Comparison of ENCODE assay signal across 1 cellular context in the genomic region with DNA sequence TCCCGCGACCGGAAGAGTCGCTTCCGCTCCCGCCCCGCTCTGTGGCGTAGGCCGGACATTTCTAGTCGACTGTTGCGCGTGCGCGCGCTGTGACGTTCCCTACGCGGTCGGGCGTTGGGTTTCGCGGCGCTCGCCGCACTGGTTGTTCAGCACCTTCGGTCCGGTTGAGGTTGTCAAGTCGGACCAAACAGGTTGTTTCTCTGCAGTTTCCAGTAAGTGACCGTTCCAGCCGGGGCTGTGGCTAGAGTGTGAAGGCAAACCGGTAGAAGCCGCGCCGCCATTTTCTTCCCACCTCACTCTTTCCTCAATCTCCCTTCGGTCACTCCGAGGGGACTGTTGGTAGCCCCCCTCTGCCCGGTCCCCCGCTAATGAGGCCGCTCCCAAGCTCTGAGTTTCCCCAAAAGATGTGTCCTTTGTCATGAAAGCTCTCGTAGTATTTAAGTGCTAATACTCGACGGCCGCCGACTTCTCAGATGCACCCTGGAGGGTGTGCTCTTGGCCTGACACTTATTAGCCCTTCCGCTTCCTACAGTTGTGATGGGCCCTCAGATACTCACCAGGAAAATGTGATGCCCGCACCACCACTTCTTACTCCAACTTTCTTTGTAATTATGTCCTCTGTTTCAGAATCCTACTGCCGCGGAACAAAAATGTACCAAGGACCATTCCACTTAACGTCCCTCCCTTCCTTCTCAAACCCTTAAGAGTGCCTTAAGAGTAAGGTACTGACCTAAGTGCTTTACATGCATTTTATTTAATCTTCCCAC.
TF ChIP-seq lines count a peak whose summit lies in the region.

No MANE protein-coding gene starts in this region.

TF ChIP-seq in K562, 482 proteins besides CTCF, POLR2A, EP300 and RAD21 (continued from another document and continues in another):
- TF ChIP-seq U2AF2 (optimal IDR thresholded peaks at IDR 0.05; ENCODE audit: low read depth, low read length) (no peak), CHD2 (IDR thresholded peaks at IDR 0.05; ENCODE audit: low read depth, low read length) (no peak; the same call in 1 of the 2 replicates), SNIP1 (IDR thresholded peaks at IDR 0.05; ENCODE audit: low read depth) (no peak), ZNF830 (CRISPR knock-in tag; IDR thresholded peaks at IDR 0.05) (no peak), NR2C2 (CRISPR knock-in tag; IDR thresholded peaks at IDR 0.05) (no peak), NR2C2 (tag; IDR thresholded peaks at IDR 0.05) (peak; percentile 77), ZNF76 (CRISPR knock-in tag; IDR thresholded peaks at IDR 0.05; ENCODE audit: borderline replicate concordance) (0 out of 2 replicates have a peak, but pooled peaks have one; percentile 39), NBN (IDR thresholded peaks at IDR 0.05; ENCODE audit: low read depth) (peak; percentile 61; the same call in 1 of the 2 replicates), PRMT5 (CRISPR knock-in tag; IDR thresholded peaks at IDR 0.05) (no peak), ETV5 (CRISPR knock-in tag; IDR thresholded peaks at IDR 0.05; ENCODE audit: low read depth) (peak; percentile 98), CCAR2 (IDR thresholded peaks at IDR 0.05; ENCODE audit: low read depth, low read length) (no peak), TAF7 (tag; IDR thresholded peaks at IDR 0.05) (peak; percentile 86), ATF7 (IDR thresholded peaks at IDR 0.05) (peak; percentile 77), MAFK (IDR thresholded peaks at IDR 0.05; ENCODE audit: low read length) (peak; percentile 49; the same call in 1 of the 2 replicates), ZNF121 (CRISPR knock-in tag; conservative IDR thresholded peaks at IDR 0.05) (no peak), SMAD2 (IDR thresholded peaks at IDR 0.05; ENCODE audit: low read depth, low read length) (no peak), GATA2 (CRISPR knock-in tag; IDR thresholded peaks at IDR 0.05) (0 out of 2 replicates have a peak, but pooled peaks have one; percentile 29), ZNF764 (CRISPR knock-in tag; IDR thresholded peaks at IDR 0.05; ENCODE audit: low read depth) (no peak), ZNF445 (CRISPR knock-in tag; IDR thresholded peaks at IDR 0.05; ENCODE audit: low read depth) (no peak), ARHGAP35 (IDR thresholded peaks at IDR 0.05; ENCODE audit: partially characterized antibody) (no peak), ZNF57 (CRISPR knock-in tag; IDR thresholded peaks at IDR 0.05) (no peak), SMAD3 (CRISPR knock-in tag; conservative IDR thresholded peaks at IDR 0.05) (peak; percentile 83), ZNF347 (CRISPR knock-in tag; IDR thresholded peaks at IDR 0.05; ENCODE audit: low read depth) (no peak), JUND (IDR thresholded peaks at IDR 0.05; ENCODE audit: borderline replicate concordance, low read depth, low read length) (peak; percentile 49), JUND (tag; IDR thresholded peaks at IDR 0.05; ENCODE audit: borderline replicate concordance, low read depth, low read length) (no peak; the same call in 2 of the 3 replicates), COPS2 (conservative IDR thresholded peaks at IDR 0.05) (no peak), OTX1 (CRISPR knock-in tag; IDR thresholded peaks at IDR 0.05) (0 out of 2 replicates have a peak, but pooled peaks have one; percentile 36), KLF16 (IDR thresholded peaks at IDR 0.05) (0 out of 2 replicates have a peak, but pooled peaks have one; percentile 18), SETDB1 (IDR thresholded peaks at IDR 0.05; ENCODE audit: low read length) (no peak)
- TF ChIP-seq, protein P1, sequence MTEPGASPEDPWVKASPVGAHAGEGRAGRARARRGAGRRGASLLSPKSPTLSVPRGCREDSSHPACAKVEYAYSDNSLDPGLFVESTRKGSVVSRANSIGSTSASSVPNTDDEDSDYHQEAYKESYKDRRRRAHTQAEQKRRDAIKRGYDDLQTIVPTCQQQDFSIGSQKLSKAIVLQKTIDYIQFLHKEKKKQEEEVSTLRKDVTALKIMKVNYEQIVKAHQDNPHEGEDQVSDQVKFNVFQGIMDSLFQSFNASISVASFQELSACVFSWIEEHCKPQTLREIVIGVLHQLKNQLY (CRISPR knock-in tag; conservative IDR thresholded peaks at IDR 0.05) = 0 out of 4 replicates have a peak, but pooled peaks of 1 of the 2 experiments have one; percentile 63
- TF ChIP-seq, protein P2, sequence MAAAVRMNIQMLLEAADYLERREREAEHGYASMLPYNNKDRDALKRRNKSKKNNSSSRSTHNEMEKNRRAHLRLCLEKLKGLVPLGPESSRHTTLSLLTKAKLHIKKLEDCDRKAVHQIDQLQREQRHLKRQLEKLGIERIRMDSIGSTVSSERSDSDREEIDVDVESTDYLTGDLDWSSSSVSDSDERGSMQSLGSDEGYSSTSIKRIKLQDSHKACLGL (CRISPR knock-in tag; IDR thresholded peaks at IDR 0.05; ENCODE audit: borderline replicate concordance, poor library complexity, severe bottlenecking) = no peak
- TF ChIP-seq, protein P3, sequence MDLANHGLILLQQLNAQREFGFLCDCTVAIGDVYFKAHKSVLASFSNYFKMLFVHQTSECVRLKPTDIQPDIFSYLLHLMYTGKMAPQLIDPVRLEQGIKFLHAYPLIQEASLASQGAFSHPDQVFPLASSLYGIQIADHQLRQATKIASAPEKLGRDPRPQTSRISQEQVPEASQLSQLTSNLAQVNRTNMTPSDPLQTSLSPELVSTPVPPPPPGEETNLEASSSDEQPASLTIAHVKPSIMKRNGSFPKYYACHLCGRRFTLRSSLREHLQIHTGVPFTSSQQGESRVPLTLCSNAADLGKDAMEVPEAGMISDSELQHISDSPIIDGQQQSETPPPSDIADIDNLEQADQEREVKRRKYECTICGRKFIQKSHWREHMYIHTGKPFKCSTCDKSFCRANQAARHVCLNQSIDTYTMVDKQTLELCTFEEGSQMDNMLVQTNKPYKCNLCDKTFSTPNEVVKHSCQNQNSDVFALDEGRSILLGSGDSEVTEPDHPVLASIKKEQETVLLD (IDR thresholded peaks at IDR 0.05) = peak; percentile 97
- TF ChIP-seq, protein P4, sequence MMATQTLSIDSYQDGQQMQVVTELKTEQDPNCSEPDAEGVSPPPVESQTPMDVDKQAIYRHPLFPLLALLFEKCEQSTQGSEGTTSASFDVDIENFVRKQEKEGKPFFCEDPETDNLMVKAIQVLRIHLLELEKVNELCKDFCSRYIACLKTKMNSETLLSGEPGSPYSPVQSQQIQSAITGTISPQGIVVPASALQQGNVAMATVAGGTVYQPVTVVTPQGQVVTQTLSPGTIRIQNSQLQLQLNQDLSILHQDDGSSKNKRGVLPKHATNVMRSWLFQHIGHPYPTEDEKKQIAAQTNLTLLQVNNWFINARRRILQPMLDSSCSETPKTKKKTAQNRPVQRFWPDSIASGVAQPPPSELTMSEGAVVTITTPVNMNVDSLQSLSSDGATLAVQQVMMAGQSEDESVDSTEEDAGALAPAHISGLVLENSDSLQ (IDR thresholded peaks at IDR 0.05) = no peak
- TF ChIP-seq, protein P5, sequence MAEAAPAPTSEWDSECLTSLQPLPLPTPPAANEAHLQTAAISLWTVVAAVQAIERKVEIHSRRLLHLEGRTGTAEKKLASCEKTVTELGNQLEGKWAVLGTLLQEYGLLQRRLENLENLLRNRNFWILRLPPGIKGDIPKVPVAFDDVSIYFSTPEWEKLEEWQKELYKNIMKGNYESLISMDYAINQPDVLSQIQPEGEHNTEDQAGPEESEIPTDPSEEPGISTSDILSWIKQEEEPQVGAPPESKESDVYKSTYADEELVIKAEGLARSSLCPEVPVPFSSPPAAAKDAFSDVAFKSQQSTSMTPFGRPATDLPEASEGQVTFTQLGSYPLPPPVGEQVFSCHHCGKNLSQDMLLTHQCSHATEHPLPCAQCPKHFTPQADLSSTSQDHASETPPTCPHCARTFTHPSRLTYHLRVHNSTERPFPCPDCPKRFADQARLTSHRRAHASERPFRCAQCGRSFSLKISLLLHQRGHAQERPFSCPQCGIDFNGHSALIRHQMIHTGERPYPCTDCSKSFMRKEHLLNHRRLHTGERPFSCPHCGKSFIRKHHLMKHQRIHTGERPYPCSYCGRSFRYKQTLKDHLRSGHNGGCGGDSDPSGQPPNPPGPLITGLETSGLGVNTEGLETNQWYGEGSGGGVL (CRISPR knock-in tag; IDR thresholded peaks at IDR 0.05) = no peak
- TF ChIP-seq, protein P6, sequence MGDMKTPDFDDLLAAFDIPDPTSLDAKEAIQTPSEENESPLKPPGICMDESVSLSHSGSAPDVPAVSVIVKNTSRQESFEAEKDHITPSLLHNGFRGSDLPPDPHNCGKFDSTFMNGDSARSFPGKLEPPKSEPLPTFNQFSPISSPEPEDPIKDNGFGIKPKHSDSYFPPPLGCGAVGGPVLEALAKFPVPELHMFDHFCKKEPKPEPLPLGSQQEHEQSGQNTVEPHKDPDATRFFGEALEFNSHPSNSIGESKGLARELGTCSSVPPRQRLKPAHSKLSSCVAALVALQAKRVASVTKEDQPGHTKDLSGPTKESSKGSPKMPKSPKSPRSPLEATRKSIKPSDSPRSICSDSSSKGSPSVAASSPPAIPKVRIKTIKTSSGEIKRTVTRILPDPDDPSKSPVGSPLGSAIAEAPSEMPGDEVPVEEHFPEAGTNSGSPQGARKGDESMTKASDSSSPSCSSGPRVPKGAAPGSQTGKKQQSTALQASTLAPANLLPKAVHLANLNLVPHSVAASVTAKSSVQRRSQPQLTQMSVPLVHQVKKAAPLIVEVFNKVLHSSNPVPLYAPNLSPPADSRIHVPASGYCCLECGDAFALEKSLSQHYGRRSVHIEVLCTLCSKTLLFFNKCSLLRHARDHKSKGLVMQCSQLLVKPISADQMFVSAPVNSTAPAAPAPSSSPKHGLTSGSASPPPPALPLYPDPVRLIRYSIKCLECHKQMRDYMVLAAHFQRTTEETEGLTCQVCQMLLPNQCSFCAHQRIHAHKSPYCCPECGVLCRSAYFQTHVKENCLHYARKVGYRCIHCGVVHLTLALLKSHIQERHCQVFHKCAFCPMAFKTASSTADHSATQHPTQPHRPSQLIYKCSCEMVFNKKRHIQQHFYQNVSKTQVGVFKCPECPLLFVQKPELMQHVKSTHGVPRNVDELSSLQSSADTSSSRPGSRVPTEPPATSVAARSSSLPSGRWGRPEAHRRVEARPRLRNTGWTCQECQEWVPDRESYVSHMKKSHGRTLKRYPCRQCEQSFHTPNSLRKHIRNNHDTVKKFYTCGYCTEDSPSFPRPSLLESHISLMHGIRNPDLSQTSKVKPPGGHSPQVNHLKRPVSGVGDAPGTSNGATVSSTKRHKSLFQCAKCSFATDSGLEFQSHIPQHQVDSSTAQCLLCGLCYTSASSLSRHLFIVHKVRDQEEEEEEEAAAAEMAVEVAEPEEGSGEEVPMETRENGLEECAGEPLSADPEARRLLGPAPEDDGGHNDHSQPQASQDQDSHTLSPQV (IDR thresholded peaks at IDR 0.05) = peak; percentile 87
- TF ChIP-seq, protein P7, sequence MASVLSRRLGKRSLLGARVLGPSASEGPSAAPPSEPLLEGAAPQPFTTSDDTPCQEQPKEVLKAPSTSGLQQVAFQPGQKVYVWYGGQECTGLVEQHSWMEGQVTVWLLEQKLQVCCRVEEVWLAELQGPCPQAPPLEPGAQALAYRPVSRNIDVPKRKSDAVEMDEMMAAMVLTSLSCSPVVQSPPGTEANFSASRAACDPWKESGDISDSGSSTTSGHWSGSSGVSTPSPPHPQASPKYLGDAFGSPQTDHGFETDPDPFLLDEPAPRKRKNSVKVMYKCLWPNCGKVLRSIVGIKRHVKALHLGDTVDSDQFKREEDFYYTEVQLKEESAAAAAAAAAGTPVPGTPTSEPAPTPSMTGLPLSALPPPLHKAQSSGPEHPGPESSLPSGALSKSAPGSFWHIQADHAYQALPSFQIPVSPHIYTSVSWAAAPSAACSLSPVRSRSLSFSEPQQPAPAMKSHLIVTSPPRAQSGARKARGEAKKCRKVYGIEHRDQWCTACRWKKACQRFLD (CRISPR knock-in tag; IDR thresholded peaks at IDR 0.05) = peak; percentile 79
- TF ChIP-seq, protein P8, sequence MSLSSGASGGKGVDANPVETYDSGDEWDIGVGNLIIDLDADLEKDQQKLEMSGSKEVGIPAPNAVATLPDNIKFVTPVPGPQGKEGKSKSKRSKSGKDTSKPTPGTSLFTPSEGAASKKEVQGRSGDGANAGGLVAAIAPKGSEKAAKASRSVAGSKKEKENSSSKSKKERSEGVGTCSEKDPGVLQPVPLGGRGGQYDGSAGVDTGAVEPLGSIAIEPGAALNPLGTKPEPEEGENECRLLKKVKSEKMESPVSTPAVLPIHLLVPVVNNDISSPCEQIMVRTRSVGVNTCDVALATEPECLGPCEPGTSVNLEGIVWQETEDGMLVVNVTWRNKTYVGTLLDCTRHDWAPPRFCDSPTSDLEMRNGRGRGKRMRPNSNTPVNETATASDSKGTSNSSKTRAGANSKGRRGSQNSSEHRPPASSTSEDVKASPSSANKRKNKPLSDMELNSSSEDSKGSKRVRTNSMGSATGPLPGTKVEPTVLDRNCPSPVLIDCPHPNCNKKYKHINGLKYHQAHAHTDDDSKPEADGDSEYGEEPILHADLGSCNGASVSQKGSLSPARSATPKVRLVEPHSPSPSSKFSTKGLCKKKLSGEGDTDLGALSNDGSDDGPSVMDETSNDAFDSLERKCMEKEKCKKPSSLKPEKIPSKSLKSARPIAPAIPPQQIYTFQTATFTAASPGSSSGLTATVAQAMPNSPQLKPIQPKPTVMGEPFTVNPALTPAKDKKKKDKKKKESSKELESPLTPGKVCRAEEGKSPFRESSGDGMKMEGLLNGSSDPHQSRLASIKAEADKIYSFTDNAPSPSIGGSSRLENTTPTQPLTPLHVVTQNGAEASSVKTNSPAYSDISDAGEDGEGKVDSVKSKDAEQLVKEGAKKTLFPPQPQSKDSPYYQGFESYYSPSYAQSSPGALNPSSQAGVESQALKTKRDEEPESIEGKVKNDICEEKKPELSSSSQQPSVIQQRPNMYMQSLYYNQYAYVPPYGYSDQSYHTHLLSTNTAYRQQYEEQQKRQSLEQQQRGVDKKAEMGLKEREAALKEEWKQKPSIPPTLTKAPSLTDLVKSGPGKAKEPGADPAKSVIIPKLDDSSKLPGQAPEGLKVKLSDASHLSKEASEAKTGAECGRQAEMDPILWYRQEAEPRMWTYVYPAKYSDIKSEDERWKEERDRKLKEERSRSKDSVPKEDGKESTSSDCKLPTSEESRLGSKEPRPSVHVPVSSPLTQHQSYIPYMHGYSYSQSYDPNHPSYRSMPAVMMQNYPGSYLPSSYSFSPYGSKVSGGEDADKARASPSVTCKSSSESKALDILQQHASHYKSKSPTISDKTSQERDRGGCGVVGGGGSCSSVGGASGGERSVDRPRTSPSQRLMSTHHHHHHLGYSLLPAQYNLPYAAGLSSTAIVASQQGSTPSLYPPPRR (CRISPR knock-in tag; IDR thresholded peaks at IDR 0.05; ENCODE audit: borderline replicate concordance) = no peak
- TF ChIP-seq, protein P9, sequence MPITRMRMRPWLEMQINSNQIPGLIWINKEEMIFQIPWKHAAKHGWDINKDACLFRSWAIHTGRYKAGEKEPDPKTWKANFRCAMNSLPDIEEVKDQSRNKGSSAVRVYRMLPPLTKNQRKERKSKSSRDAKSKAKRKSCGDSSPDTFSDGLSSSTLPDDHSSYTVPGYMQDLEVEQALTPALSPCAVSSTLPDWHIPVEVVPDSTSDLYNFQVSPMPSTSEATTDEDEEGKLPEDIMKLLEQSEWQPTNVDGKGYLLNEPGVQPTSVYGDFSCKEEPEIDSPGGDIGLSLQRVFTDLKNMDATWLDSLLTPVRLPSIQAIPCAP (CRISPR knock-in tag; IDR thresholded peaks at IDR 0.05; ENCODE audit: borderline replicate concordance) = 0 out of 2 replicates have a peak, but pooled peaks have one; percentile 55
